1 cellular context compared by ENCODE assay signal in the genomic region with DNA sequence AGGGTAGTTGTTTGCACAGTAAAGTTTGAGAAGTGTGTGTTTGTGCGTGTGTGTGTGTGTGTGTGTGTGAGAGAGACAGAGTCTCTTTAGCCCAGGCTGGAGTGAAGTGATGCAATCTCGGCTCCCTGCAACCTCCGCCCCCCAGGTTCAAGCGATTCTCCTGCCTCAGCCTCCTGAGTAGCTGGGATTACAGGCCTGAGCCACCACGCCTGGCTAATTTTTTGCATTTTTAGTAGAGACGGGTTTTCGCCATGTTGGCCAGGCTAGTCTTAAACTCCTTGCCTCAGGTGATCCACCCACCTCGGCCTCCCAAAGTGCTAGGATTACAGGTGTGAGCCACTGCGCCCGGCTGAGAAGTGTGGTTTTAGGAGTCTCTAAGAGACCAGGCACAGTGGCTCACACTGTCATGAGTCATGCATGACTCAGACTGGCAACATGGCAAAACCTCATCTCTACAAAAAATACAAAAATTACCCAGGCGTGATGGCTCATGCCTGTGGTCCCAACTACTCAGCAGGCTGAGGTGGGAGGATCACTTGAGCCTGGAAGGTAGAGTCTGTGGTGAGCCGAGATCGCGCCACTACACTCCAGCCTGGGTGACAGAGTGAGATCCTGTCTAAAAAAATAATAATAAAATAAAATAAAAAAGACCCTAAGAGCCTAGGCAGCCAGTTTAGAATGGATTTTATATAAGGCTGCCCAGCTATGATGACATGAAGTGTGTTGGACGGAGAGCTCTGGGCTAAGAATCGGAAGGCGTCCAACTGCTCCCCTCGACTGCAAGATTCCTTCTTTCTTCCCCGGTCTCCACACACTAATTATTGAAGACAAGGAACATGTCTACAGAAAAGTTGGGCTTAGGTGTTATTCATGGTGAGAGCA.
TF ChIP-seq lines count a peak whose summit lies in the region.
"Not testable (repeated sequence)": the region's sequence is repeated elsewhere in the genome, so short reads cannot be mapped to it uniquely, and the experiment has no call there.

No MANE protein-coding gene starts in this region.

TF ChIP-seq in K562, 482 proteins besides CTCF, POLR2A, EP300 and RAD21 (continued from another document):
- TF ChIP-seq PRDM10 (IDR thresholded peaks at IDR 0.05; ENCODE audit: partially characterized antibody), result peak; percentile 62
- peak; percentile 28; the same call in 1 of the 2 replicates for TF ChIP-seq SMARCC2 (IDR thresholded peaks at IDR 0.05; ENCODE audit: low read depth)
- peak; percentile 98 for TF ChIP-seq FOSL1 (tag; conservative IDR thresholded peaks at IDR 0.05)
- TF ChIP-seq CTBP1 (IDR thresholded peaks at IDR 0.05; ENCODE audit: borderline replicate concordance), result 0 out of 2 replicates have a peak, but pooled peaks have one; percentile 33
- TF ChIP-seq RFX1 (IDR thresholded peaks at IDR 0.05), result peak; percentile 32
- peak; percentile 87 for TF ChIP-seq JUN (IDR thresholded peaks at IDR 0.05; ENCODE audit: borderline replicate concordance, low read depth, low read length)
- not testable (repeated sequence) for TF ChIP-seq JUN (CRISPR knock-in tag; IDR thresholded peaks at IDR 0.05; ENCODE audit: borderline replicate concordance)
- TF ChIP-seq, protein P1, sequence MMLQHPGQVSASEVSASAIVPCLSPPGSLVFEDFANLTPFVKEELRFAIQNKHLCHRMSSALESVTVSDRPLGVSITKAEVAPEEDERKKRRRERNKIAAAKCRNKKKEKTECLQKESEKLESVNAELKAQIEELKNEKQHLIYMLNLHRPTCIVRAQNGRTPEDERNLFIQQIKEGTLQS (IDR thresholded peaks at IDR 0.05), result peak; percentile 95
- TF ChIP-seq, protein P1 (CRISPR knock-in tag; conservative IDR thresholded peaks at IDR 0.05), result not testable (repeated sequence)
- TF ChIP-seq CEBPG (CRISPR knock-in tag; IDR thresholded peaks at IDR 0.05), result peak; percentile 70; the same call in 1 of the 2 replicates
- peak; percentile 8 to 84; a peak in 2 of 4 replicates for TF ChIP-seq CEBPG (tag; conservative IDR thresholded peaks at IDR 0.05 in 1 of 2, IDR thresholded peaks at IDR 0.05 in 1 of 2)
- TF ChIP-seq FOS (IDR thresholded peaks at IDR 0.05; ENCODE audit: extremely low read depth, insufficient read length), result peak; percentile 20
- peak; percentile 82 for TF ChIP-seq SMARCE1 (IDR thresholded peaks at IDR 0.05)
- peak; percentile 73 for TF ChIP-seq ARID1B (IDR thresholded peaks at IDR 0.05)
- peak; percentile 65; the same call in 1 of the 2 replicates for TF ChIP-seq ZEB2 (IDR thresholded peaks at IDR 0.05)
- TF ChIP-seq JUND (IDR thresholded peaks at IDR 0.05; ENCODE audit: borderline replicate concordance, low read depth, low read length), result peak; percentile 87
- peak; percentile 68; the same call in 1 of the 3 replicates for TF ChIP-seq JUND (tag; IDR thresholded peaks at IDR 0.05; ENCODE audit: borderline replicate concordance, low read depth, low read length)
